12 cellular contexts compared by ENCODE assay signal in the genomic region with DNA sequence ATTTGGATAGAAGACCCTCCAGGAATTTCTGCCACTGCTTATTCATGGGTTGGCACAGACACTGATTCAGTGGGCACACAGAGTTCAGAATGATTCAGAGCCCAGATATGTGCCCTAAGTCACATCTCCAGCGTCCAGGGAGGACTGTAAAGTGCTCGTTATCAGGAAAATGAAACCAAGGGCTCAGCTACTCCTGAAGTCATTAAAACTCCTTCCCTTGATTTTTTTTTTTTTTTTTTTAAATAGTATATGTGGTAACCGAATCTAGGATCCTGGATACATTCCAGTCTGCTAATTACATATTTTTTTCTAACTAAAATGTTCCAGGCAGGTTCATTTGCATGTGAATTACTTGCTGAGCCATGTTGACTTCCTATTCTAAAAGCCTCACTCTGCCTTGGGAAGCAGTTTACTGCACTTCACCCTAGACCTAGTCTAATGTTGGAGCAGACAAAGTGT. TPM values are rescaled to one million over a fixed set of nuclear protein-coding genes. Genes with fewer than 3 reads are reported as not detected.
A peak's percentile ranks its signal among the peaks of the same experiment; 100 is the strongest.
DNase-seq lines count a peak whose midpoint lies in the region; ATAC-seq lines count a peak whose summit lies in the region.
"Had no signal": no experiment of that assay in that cellular context is flagged by ENCODE, and none has a peak within 500 bp of the region (broad histone marks: within the 10 kb centered on the region; RNA-seq: fewer than 3 reads in every experiment).

No MANE protein-coding gene starts in this region.

- no peaks in the 10 kb centered on the region for H3K4me1 Mint-ChIP-seq in activated CD4-positive, alpha-beta memory T cell treated with anti-CD3 and anti-CD28 coated beads for 36 hours (ENCODE audit: low read depth)

- H3K27me3 Mint-ChIP-seq in activated CD4-positive, alpha-beta memory T cell treated with anti-CD3 and anti-CD28 coated beads for 36 hours, result peaks cover 4% of the 10 kb centered on the region

- H3K4me3 ChIP-seq in ACC112 (ENCODE audit: low read depth, low read length), result peak overlapping the region; percentile 55
- peak overlapping the region; percentile 48 for H3K4me3 ChIP-seq in adipocyte (ENCODE audit: low read length)
- H3K4me3 ChIP-seq: Peyer's patch had no signal

- no peak for ATAC-seq in GM21529 (IDR thresholded peaks at IDR 0.05; ENCODE audit: unreplicated experiment)

- no peaks in the 10 kb centered on the region for H3K27me3 ChIP-seq in ACC112 (ENCODE audit: insufficient read depth, low read length)
- no peaks in the 10 kb centered on the region for H3K27me3 ChIP-seq in adipocyte (replicated peaks; ENCODE audit: control insufficient read depth, insufficient read depth, low read length)
- H3K27me3 ChIP-seq: neutrophil, Peyer's patch had no signal

- DNase-seq in HK-2 (ENCODE audit: unreplicated experiment) (peak; percentile 56), adipocyte (ENCODE audit: low read depth) (peak; percentile 83), kidney glomerular epithelial cell (lab: John Stamatoyannopoulos, UW) (peak; percentile 70), SIG-M5 treated with dmso at 0.1 percent for 504 hours (lab: John Stamatoyannopoulos, UW; ENCODE audit: unreplicated experiment) (no peak), SIG-M5 (lab: John Stamatoyannopoulos, UW) (no peak)
- DNase-seq in activated CD4-positive, alpha-beta memory T cell treated with anti-CD3 and anti-CD28 coated beads for 36 hours, result no peak
- DNase-seq: activated T-cell treated with anti-CD3 and anti-CD28 coated beads, Interleukin-2, amount 50 U/mL, for 1 hour had no signal

- intact Hi-C loops in activated CD4-positive, alpha-beta memory T cell treated with anti-CD3 and anti-CD28 coated beads for 36 hours (cut with micrococcal nuclease), result no loop called here

- no peak overlapping the region for H3K27ac Mint-ChIP-seq in activated CD4-positive, alpha-beta memory T cell treated with anti-CD3 and anti-CD28 coated beads for 36 hours

- peak overlapping the region; percentile 84 for H3K27ac ChIP-seq in ACC112 (ENCODE audit: low read depth, low read length)
- H3K27ac ChIP-seq: HL-60, neutrophil, Peyer's patch had no signal

- no peaks in the 10 kb centered on the region for H3K9me3 ChIP-seq in adipocyte (ENCODE audit: control insufficient read depth, low read length)
- H3K9me3 ChIP-seq: neutrophil, Peyer's patch had no signal

- no peaks in the 10 kb centered on the region for H3K36me3 Mint-ChIP-seq in activated CD4-positive, alpha-beta memory T cell treated with anti-CD3 and anti-CD28 coated beads for 36 hours

- CTCF ChIA-PET in activated CD4-positive, alpha-beta memory T cell treated with anti-CD3 and anti-CD28 coated beads for 36 hours (lab: Charles Lee), result interaction anchor here (1.0 kb wide), 1 partner anchor 10 kb away, joined by 3 read pairs; no protein-coding TSS in a partner anchor

- H3K4me3 Mint-ChIP-seq in activated CD4-positive, alpha-beta memory T cell treated with anti-CD3 and anti-CD28 coated beads for 36 hours, result no peak overlapping the region

- peak overlapping the region; percentile 57 for H3K9ac ChIP-seq in adipocyte (ENCODE audit: low read length)

- H3K79me2 ChIP-seq in ACC112 (ENCODE audit: control insufficient read depth, insufficient read depth, low read length, unreplicated experiment), result peaks cover 56% of the 10 kb centered on the region

- POLR2A ChIA-PET in activated CD4-positive, alpha-beta memory T cell treated with anti-CD3 and anti-CD28 coated beads for 36 hours (lab: Charles Lee), result no interaction called here

- H3K4me1 ChIP-seq in ACC112 (ENCODE audit: control insufficient read depth, insufficient read depth, low read length, unreplicated experiment) (peaks cover 87% of the 10 kb centered on the region), adipocyte (ENCODE audit: control insufficient read depth, insufficient read depth, low read length) (peaks cover 19% of the 10 kb centered on the region)
- H3K4me1 ChIP-seq: Peyer's patch had no signal

- peak overlapping the region; percentile 10 for H2AFZ ChIP-seq in ACC112 (ENCODE audit: low read length, unreplicated experiment)

- no peaks in the 10 kb centered on the region for H3K9me3 Mint-ChIP-seq in activated CD4-positive, alpha-beta memory T cell treated with anti-CD3 and anti-CD28 coated beads for 36 hours

- H3K36me3 ChIP-seq in ACC112 (ENCODE audit: insufficient read depth, low read length) (peaks cover 12% of the 10 kb centered on the region), adipocyte (ENCODE audit: control insufficient read depth, insufficient read depth, low read length, severe bottlenecking) (no peaks in the 10 kb centered on the region)
- H3K36me3 ChIP-seq: neutrophil, Peyer's patch had no signal

RNA-seq across cellular contexts. Expression of a gene that starts 34.7 kb away (rescaled TPM):
- 1 to 10 TPM; 1.4 to 1.8 TPM for total RNA-seq in activated CD4-positive, alpha-beta memory T cell treated with anti-CD3 and anti-CD28 coated beads for 36 hours

Comparison
In these comparisons a context has a peak if more than half of its experiments do, and no peak if none do; other contexts are left out.
1. DNase-seq: peak in HK-2 (single experiment), adipocyte (single experiment) and kidney glomerular epithelial cell (single experiment); none in activated CD4-positive, alpha-beta memory T cell treated with anti-CD3 and anti-CD28 coated beads for 36 hours (single experiment), SIG-M5 treated with dmso at 0.1 percent for 504 hours (single experiment) and SIG-M5 (single experiment).